15 cellular contexts compared by ENCODE assay signal in genomic region chr22:27871306-27872014, GRCh38. TPM values are rescaled to one million over a fixed set of nuclear protein-coding genes. Genes with fewer than 3 reads are reported as not detected.
DNase-seq lines count a peak whose midpoint lies in the region; ATAC-seq, FAIRE-seq and TF ChIP-seq lines count a peak whose summit lies in the region.
"Had no signal": no experiment of that assay in that cellular context is flagged by ENCODE, and none has a peak within 500 bp of the region (broad histone marks: within the 10 kb centered on the region; RNA-seq: fewer than 3 reads in every experiment).

No MANE protein-coding gene starts in this region.

- TF ChIP-seq CTCF in esophagus muscularis mucosa (IDR thresholded peaks at IDR 0.05) (no peak), nephron (IDR thresholded peaks at IDR 0.05; ENCODE audit: unreplicated experiment in 3 of 3) (no peak)

- H3K27ac Mint-ChIP-seq in activated naive CD4-positive, alpha-beta T cell treated with anti-CD3 and anti-CD28 coated beads, Interleukin-2, amount 10 ng/mL, durations not matched to agents 7 days and 5 days: peak overlapping the region; percentile 12
- H3K27ac Mint-ChIP-seq in activated naive CD4-positive, alpha-beta T cell treated with anti-CD3 and anti-CD28 coated beads, Interleukin-2, amount 50 U/mL, for 72 hours: peak overlapping the region in 1 of 2 donors; percentile 66
- peak overlapping the region in 2 of 3 experiments; percentile 85 to 86 for H3K27ac Mint-ChIP-seq in nephron
- H3K27ac Mint-ChIP-seq in activated CD4-positive, alpha-beta memory T cell treated with anti-CD3 and anti-CD28 coated beads for 36 hours: no peak overlapping the region

- H3K36me3 ChIP-seq in esophagus muscularis mucosa: peaks cover 8 to 39% (median 16%) of the 10 kb centered on the region in 4 donors

- H3K27ac ChIP-seq in esophagus muscularis mucosa (replicated peaks in 1 of 4): peak overlapping the region; percentile 84 to 89 (median 84)
- H3K27ac ChIP-seq: BLaER1 treated with 17β-estradiol and CSF1 and Interleukin-3, amounts not matched to agents 10 nM and 100 nM; PC-9 had no signal

- DNase-seq in activated naive CD4-positive, alpha-beta T cell treated with anti-CD3 and anti-CD28 coated beads, Interleukin-2, amount 10 ng/mL, durations not matched to agents 7 days and 5 days: no peak
- DNase-seq in activated naive CD4-positive, alpha-beta T cell treated with anti-CD3 and anti-CD28 coated beads, Interleukin-2, amount 50 U/mL, for 72 hours (ENCODE audit: low spot score in 2 of 2): no peak
- DNase-seq in esophagus muscularis mucosa (ENCODE audit: extremely low spot score): no peak
- DNase-seq in urothelium cell line (ENCODE audit: low spot score): no peak
- DNase-seq in middle frontal gyrus (ENCODE audit: extremely low spot score, low spot score): no peak
- no peak for DNase-seq in NCI-H1048 (lab: John Stamatoyannopoulos, UW)
- DNase-seq in activated CD4-positive, alpha-beta memory T cell treated with anti-CD3 and anti-CD28 coated beads for 36 hours: no peak
- DNase-seq: H9, MM.1S, NCI-H1105 treated with DMSO at 0.1 percent for 48 hours, NCI-H187, NCI-H69, PC-9 had no signal

- peak; percentile 58 for FAIRE-seq in urothelium cell line (lab: Jason Lieb, UNC)

- intact Hi-C loops in esophagus muscularis mucosa (cut with DNase I): no loop called here
- intact Hi-C loops in activated CD4-positive, alpha-beta memory T cell treated with anti-CD3 and anti-CD28 coated beads for 36 hours (cut with micrococcal nuclease): no loop called here

- no peak for ATAC-seq in activated naive CD4-positive, alpha-beta T cell treated with anti-CD3 and anti-CD28 coated beads, Interleukin-2, amount 50 U/mL, for 72 hours

- 100% methylated on average over 2 of the region's 2 CpGs for WGBS in esophagus muscularis mucosa

- H3K36me3 Mint-ChIP-seq in activated naive CD4-positive, alpha-beta T cell treated with anti-CD3 and anti-CD28 coated beads, Interleukin-2, amount 10 ng/mL, durations not matched to agents 7 days and 5 days: peaks cover 47% of the 10 kb centered on the region
- H3K36me3 Mint-ChIP-seq in activated naive CD4-positive, alpha-beta T cell treated with anti-CD3 and anti-CD28 coated beads, Interleukin-2, amount 50 U/mL, for 72 hours: peaks cover 0 to 17% of the 10 kb centered on the region in 2 donors
- H3K36me3 Mint-ChIP-seq in nephron (ENCODE audit: low read depth): peaks cover 39% of the 10 kb centered on the region
- H3K36me3 Mint-ChIP-seq in activated CD4-positive, alpha-beta memory T cell treated with anti-CD3 and anti-CD28 coated beads for 36 hours: peaks cover 47% of the 10 kb centered on the region

- peaks cover 70 to 89% (median 77%) of the 10 kb centered on the region in 4 donors for H3K4me1 ChIP-seq in esophagus muscularis mucosa

- no peak for TF ChIP-seq EP300 in esophagus muscularis mucosa (IDR thresholded peaks at IDR 0.05)

- H3K4me3 Mint-ChIP-seq in activated naive CD4-positive, alpha-beta T cell treated with anti-CD3 and anti-CD28 coated beads, Interleukin-2, amount 10 ng/mL, durations not matched to agents 7 days and 5 days: no peak overlapping the region
- H3K4me3 Mint-ChIP-seq in nephron: no peak overlapping the region
- H3K4me3 Mint-ChIP-seq in activated CD4-positive, alpha-beta memory T cell treated with anti-CD3 and anti-CD28 coated beads for 36 hours: no peak overlapping the region
- H3K4me3 Mint-ChIP-seq: H9 had no signal

- H3K27me3 ChIP-seq in esophagus muscularis mucosa: no peaks in the 10 kb centered on the region
- H3K27me3 ChIP-seq: BLaER1 treated with 17β-estradiol and CSF1 and Interleukin-3, amounts not matched to agents 10 nM and 100 nM had no signal

- CTCF ChIA-PET in activated naive CD4-positive, alpha-beta T cell treated with anti-CD3 and anti-CD28 coated beads, Interleukin-2, amount 10 ng/mL, durations not matched to agents 7 days and 5 days (lab: Charles Lee): interaction anchor here (0.6 to 1.2 kb wide), 2 partner anchors 10 to 15 kb away, joined by 3 to 7 read pairs; no protein-coding TSS in a partner anchor
- CTCF ChIA-PET in activated CD4-positive, alpha-beta memory T cell treated with anti-CD3 and anti-CD28 coated beads for 36 hours (lab: Charles Lee): interaction anchor here (2.3 kb wide), 1 partner anchor 9 kb away, joined by 14 read pairs; no protein-coding TSS in a partner anchor

- H3K9me3 Mint-ChIP-seq in activated naive CD4-positive, alpha-beta T cell treated with anti-CD3 and anti-CD28 coated beads, Interleukin-2, amount 10 ng/mL, durations not matched to agents 7 days and 5 days: no peaks in the 10 kb centered on the region
- no peaks in the 10 kb centered on the region for H3K9me3 Mint-ChIP-seq in activated naive CD4-positive, alpha-beta T cell treated with anti-CD3 and anti-CD28 coated beads, Interleukin-2, amount 50 U/mL, for 72 hours
- no peaks in the 10 kb centered on the region for H3K9me3 Mint-ChIP-seq in nephron
- H3K9me3 Mint-ChIP-seq in activated CD4-positive, alpha-beta memory T cell treated with anti-CD3 and anti-CD28 coated beads for 36 hours: no peaks in the 10 kb centered on the region
- H3K9me3 Mint-ChIP-seq: H9 had no signal

- no peak overlapping the region for H3K4me3 ChIP-seq in esophagus muscularis mucosa
- H3K4me3 ChIP-seq: BLaER1 treated with 17β-estradiol and CSF1 and Interleukin-3, amounts not matched to agents 10 nM and 100 nM; PC-9 had no signal

- H3K9me3 ChIP-seq in esophagus muscularis mucosa: no peaks in the 10 kb centered on the region
- H3K9me3 ChIP-seq: BLaER1 treated with 17β-estradiol and CSF1 and Interleukin-3, amounts not matched to agents 10 nM and 100 nM had no signal

- POLR2A ChIA-PET in activated CD4-positive, alpha-beta memory T cell treated with anti-CD3 and anti-CD28 coated beads for 36 hours (lab: Charles Lee): no interaction called here

- peaks cover 29% of the 10 kb centered on the region for H3K4me1 Mint-ChIP-seq in activated naive CD4-positive, alpha-beta T cell treated with anti-CD3 and anti-CD28 coated beads, Interleukin-2, amount 10 ng/mL, durations not matched to agents 7 days and 5 days
- peaks cover 58% of the 10 kb centered on the region for H3K4me1 Mint-ChIP-seq in nephron
- peaks cover 56% of the 10 kb centered on the region for H3K4me1 Mint-ChIP-seq in activated CD4-positive, alpha-beta memory T cell treated with anti-CD3 and anti-CD28 coated beads for 36 hours (ENCODE audit: low read depth)

- no peaks in the 10 kb centered on the region for H3K27me3 Mint-ChIP-seq in activated naive CD4-positive, alpha-beta T cell treated with anti-CD3 and anti-CD28 coated beads, Interleukin-2, amount 10 ng/mL, durations not matched to agents 7 days and 5 days
- no peaks in the 10 kb centered on the region for H3K27me3 Mint-ChIP-seq in nephron (ENCODE audit: low read depth)
- no peaks in the 10 kb centered on the region for H3K27me3 Mint-ChIP-seq in activated CD4-positive, alpha-beta memory T cell treated with anti-CD3 and anti-CD28 coated beads for 36 hours

- no peak for TF ChIP-seq POLR2A in esophagus muscularis mucosa (IDR thresholded peaks at IDR 0.05; ENCODE audit: low read depth)

RNA-seq across cellular contexts. Expression of gene PITPNB, which starts 47.6 kb away (rescaled TPM):
- total RNA-seq in activated naive CD4-positive, alpha-beta T cell treated with anti-CD3 and anti-CD28 coated beads, Interleukin-2, amount 50 U/mL, for 72 hours: 100 to 1,000 TPM in 1 of 2 donors, 10 to 100 TPM in 1; 83.4 to 105 TPM
- 10 to 100 TPM; 70.3 to 99.7 (median 89.3) TPM for total RNA-seq in esophagus muscularis mucosa
- total RNA-seq in activated CD4-positive, alpha-beta memory T cell treated with anti-CD3 and anti-CD28 coated beads for 36 hours: 10 to 100 TPM; 92.2 to 95.7 TPM
